8 cellular contexts compared by ENCODE assay signal in the genomic region with DNA sequence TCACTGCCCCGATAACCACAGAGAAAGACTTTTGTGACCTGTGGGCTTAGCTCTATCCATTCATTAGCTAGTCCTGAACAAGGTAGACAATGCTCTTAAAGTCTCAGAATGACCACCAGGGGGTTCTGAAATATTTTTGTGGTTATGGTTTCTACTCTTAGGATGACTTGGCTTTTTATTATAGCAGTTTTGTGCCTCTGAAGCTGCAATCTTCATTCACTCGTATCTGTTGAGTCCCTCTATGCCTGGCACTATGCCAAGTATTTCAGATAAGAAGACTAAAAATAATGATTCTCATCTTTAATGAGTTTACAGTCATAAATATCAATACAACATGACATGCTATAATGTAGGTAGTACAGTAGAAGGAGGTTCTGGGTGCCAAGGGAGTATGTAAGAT.
DNase-seq lines count a peak whose midpoint lies in the region; ATAC-seq and TF ChIP-seq lines count a peak whose summit lies in the region.

No MANE protein-coding gene starts in this region.

- TF ChIP-seq POLR2A in breast epithelium (IDR thresholded peaks at IDR 0.05), result no peak

- H3K27me3 ChIP-seq in breast epithelium, result no peaks in the 10 kb centered on the region

- H3K9me3 ChIP-seq in breast epithelium, result peaks cover 0 to 11% of the 10 kb centered on the region in 2 donors

- peak; percentile 6 for TF ChIP-seq CTCF in MCF 10A (IDR thresholded peaks at IDR 0.05; ENCODE audit: unreplicated experiment)
- TF ChIP-seq CTCF in breast epithelium (IDR thresholded peaks at IDR 0.05), result no peak
- peak in 2 of 3 experiments; percentile 16 to 17 for TF ChIP-seq CTCF in nephron (IDR thresholded peaks at IDR 0.05; ENCODE audit: unreplicated experiment in 3 of 3)

- no peaks in the 10 kb centered on the region for H3K4me1 ChIP-seq in breast epithelium

- no peak overlapping the region for H3K27ac ChIP-seq in breast epithelium

- CTCF ChIA-PET in MCF 10A (lab: Yijun Ruan, JAX), result interaction anchor here (0.6 to 0.7 kb wide), 4 partner anchors 25 to 366 kb away, joined by 3 read pairs; no protein-coding TSS in a partner anchor

- peak; percentile 99 for ATAC-seq in HG02870 (IDR thresholded peaks at IDR 0.05; ENCODE audit: unreplicated experiment)

- H3K36me3 ChIP-seq in breast epithelium, result no peaks in the 10 kb centered on the region

- H3K9me3 Mint-ChIP-seq in MCF 10A (ENCODE audit: unreplicated experiment) (no peaks in the 10 kb centered on the region), nephron (peaks cover 10% of the 10 kb centered on the region)

- BruUV-seq in MCF 10A (replicated peaks; lab: Mats Ljungman, UMichigan), result no TSS peak

- POLR2A ChIA-PET in MCF 10A (lab: Yijun Ruan, JAX), result no interaction called here

- intact Hi-C loops in MCF 10A (cut with micrococcal nuclease) (no loop called here), breast epithelium (cut with DNase I; ENCODE audit: low total_unique reads) (no loop called here)

- H3K27ac Mint-ChIP-seq in MCF 10A (ENCODE audit: low read depth, unreplicated experiment) (no peak overlapping the region), nephron (no peak overlapping the region)

- H3K27me3 Mint-ChIP-seq in MCF 10A (ENCODE audit: insufficient read depth, unreplicated experiment) (no peaks in the 10 kb centered on the region), nephron (ENCODE audit: low read depth) (peaks cover 3% of the 10 kb centered on the region)

- H3K4me3 Mint-ChIP-seq in MCF 10A (ENCODE audit: unreplicated experiment) (no peak overlapping the region), nephron (no peak overlapping the region)

- H3K4me1 Mint-ChIP-seq in MCF 10A (ENCODE audit: insufficient read depth, unreplicated experiment) (no peaks in the 10 kb centered on the region), nephron (no peaks in the 10 kb centered on the region)

- DNase-seq in MCF 10A (ENCODE audit: unreplicated experiment) (peak; percentile 34), breast epithelium (ENCODE audit: low spot score in 2 of 2) (no peak), NCI-H1436 (lab: John Stamatoyannopoulos, UW) (peak; percentile 80), nucleus accumbens (lab: John Stamatoyannopoulos, UW) (no peak), dermis blood vessel endothelial cell (no peak), NCI-H2107 treated with DMSO at 0.1 percent for 48 hours (lab: John Stamatoyannopoulos, UW; ENCODE audit: unreplicated experiment) (no peak)

- no peaks in the 10 kb centered on the region for H3K36me3 Mint-ChIP-seq in MCF 10A (ENCODE audit: insufficient read depth, unreplicated experiment)
- no peaks in the 10 kb centered on the region for H3K36me3 Mint-ChIP-seq in nephron (ENCODE audit: low read depth)

- H3K4me3 ChIP-seq in breast epithelium, result no peak overlapping the region

Comparison
In these comparisons a context has a peak if more than half of its experiments do, and no peak if none do; other contexts are left out.
1. DNase-seq: peak in MCF 10A (single experiment) and NCI-H1436 (single experiment); none in breast epithelium (0 of 2), nucleus accumbens (0 of 56), dermis blood vessel endothelial cell (single experiment) and NCI-H2107 treated with DMSO at 0.1 percent for 48 hours (single experiment).
2. CTCF ChIP-seq: peak in MCF 10A (single experiment) and nephron (2 of 3); none in breast epithelium (0 of 3).